In genomic region chr19:4069331-4069959, GRCh38 we compare ENCODE assay signal across 12 cellular contexts. TPM values are rescaled to one million over a fixed set of nuclear protein-coding genes. Genes with fewer than 3 reads are reported as not detected.
A peak's percentile ranks its signal among the peaks of the same experiment; 100 is the strongest.
DNase-seq lines count a peak whose midpoint lies in the region; ATAC-seq, FAIRE-seq and TF ChIP-seq lines count a peak whose summit lies in the region.
"Had no signal": no experiment of that assay in that cellular context is flagged by ENCODE, and none has a peak within 500 bp of the region (broad histone marks: within the 10 kb centered on the region; RNA-seq: fewer than 3 reads in every experiment).

No MANE protein-coding gene starts in this region.

- H2AFZ ChIP-seq in HepG2 (ENCODE audit: low read length), result no peak overlapping the region
- H2AFZ ChIP-seq: PC-9 had no signal

- H4K20me1 ChIP-seq in HepG2 (ENCODE audit: insufficient read depth, low read length), result no peaks in the 10 kb centered on the region

- 62% methylated on average over 12 of the region's 12 CpGs for WGBS in HepG2 (ENCODE audit: low lambda C conversion rate)

- no peak overlapping the region for H3K9ac ChIP-seq in HepG2 (ENCODE audit: insufficient read depth, low read depth, low read length)

- ATAC-seq in activated CD8-positive, alpha-beta T cell treated with anti-CD3 and anti-CD28 coated beads for 36 hours, result no peak
- ATAC-seq in HepG2 (no peak), HG02763 (IDR thresholded peaks at IDR 0.05; ENCODE audit: unreplicated experiment) (no peak)

- no peak for TF ChIP-seq EP300 in HepG2 (IDR thresholded peaks at IDR 0.05; ENCODE audit: low read depth in 2 of 2, low read length in 2 of 2)
- no peak for TF ChIP-seq EP300 in HepG2 (CRISPR knock-in tag; IDR thresholded peaks at IDR 0.05; ENCODE audit: borderline replicate concordance)

- CTCF ChIA-PET in activated CD8-positive, alpha-beta T cell treated with anti-CD3 and anti-CD28 coated beads for 36 hours (lab: Charles Lee), result no interaction called here
- CTCF ChIA-PET in HepG2 (lab: Yijun Ruan, JAX; ENCODE audit: low intra/inter-chr PET ratio, low total read pairs), result no interaction called here
- CTCF ChIA-PET in A673 (lab: Charles Lee), result no interaction called here

- H3K27ac ChIP-seq in HL-60 (replicated peaks) (no peak overlapping the region), HepG2 (ENCODE audit: extremely low read length, insufficient read depth, low read length) (no peak overlapping the region), A673 (ENCODE audit: low read depth, low read length, poor library complexity, severe bottlenecking) (no peak overlapping the region)
- H3K27ac ChIP-seq: PC-9, prostate gland had no signal

- H3K4me1 Mint-ChIP-seq in activated CD8-positive, alpha-beta T cell treated with anti-CD3 and anti-CD28 coated beads for 36 hours (ENCODE audit: low read depth), result peaks cover 20% of the 10 kb centered on the region

- H3K4me3 ChIP-seq in HL-60 (replicated peaks; ENCODE audit: insufficient read depth, low read length) (no peak overlapping the region), HepG2 (replicated peaks in 1 of 3; ENCODE audit: insufficient read depth in 1 of 3, low read depth in 2 of 3, low read length in 3 of 3) (no peak overlapping the region), A673 (ENCODE audit: low read depth, low read length, poor library complexity, severe bottlenecking) (no peak overlapping the region)
- H3K4me3 ChIP-seq: PC-9, prostate gland had no signal

- POLR2A ChIA-PET in activated CD8-positive, alpha-beta T cell treated with anti-CD3 and anti-CD28 coated beads for 36 hours (lab: Charles Lee), result interaction anchor here (0.5 to 1.0 kb wide), 2 partner anchors 21 to 643 kb away, joined by 3 read pairs; no protein-coding TSS in a partner anchor
- POLR2A ChIA-PET in HepG2 (lab: Yijun Ruan, JAX), result no interaction called here
- POLR2A ChIA-PET in A673 (lab: Charles Lee; ENCODE audit: low non-redundant PET), result no interaction called here

- no peak for TF ChIP-seq RAD21 in HepG2 (CRISPR knock-in tag; IDR thresholded peaks at IDR 0.05)

- no peak overlapping the region for H3K4me2 ChIP-seq in HepG2 (ENCODE audit: low read depth, low read length)
- H3K4me2 ChIP-seq: PC-9 had no signal

- TF ChIP-seq CTCF in HL-60 (IDR thresholded peaks at IDR 0.05; ENCODE audit: insufficient read depth, low read length) (no peak), HepG2 (CRISPR knock-in tag; IDR thresholded peaks at IDR 0.05) (no peak), A673 (conservative IDR thresholded peaks at IDR 0.05; ENCODE audit: low read depth, low read length) (no peak)
- no peak for TF ChIP-seq CTCF in activated CD8-positive, alpha-beta T cell treated with anti-CD3 and anti-CD28 coated beads for 36 hours (IDR thresholded peaks at IDR 0.05)

- peak overlapping the region; percentile 76 for H3K4me3 Mint-ChIP-seq in activated CD8-positive, alpha-beta T cell treated with anti-CD3 and anti-CD28 coated beads for 36 hours

- no peak for FAIRE-seq in HepG2 (lab: Jason Lieb, UNC)

- no peaks in the 10 kb centered on the region for H3K36me3 Mint-ChIP-seq in activated CD8-positive, alpha-beta T cell treated with anti-CD3 and anti-CD28 coated beads for 36 hours (ENCODE audit: low read depth)

- no peaks in the 10 kb centered on the region for H3K9me3 Mint-ChIP-seq in activated CD8-positive, alpha-beta T cell treated with anti-CD3 and anti-CD28 coated beads for 36 hours

- H3K4me1 ChIP-seq in HepG2 (ENCODE audit: insufficient read depth, low read length), result peaks cover 25% of the 10 kb centered on the region
- H3K4me1 ChIP-seq in A673 (ENCODE audit: insufficient read depth, low read length, poor library complexity, severe bottlenecking), result peaks cover 4% of the 10 kb centered on the region

- no peaks in the 10 kb centered on the region for H3K27me3 Mint-ChIP-seq in activated CD8-positive, alpha-beta T cell treated with anti-CD3 and anti-CD28 coated beads for 36 hours

- BruUV-seq in HepG2 (replicated peaks; lab: Mats Ljungman, UMichigan) (no TSS peak), A673 (replicated peaks; lab: Mats Ljungman, UMichigan) (no TSS peak)

- no peaks in the 10 kb centered on the region for H3K9me3 ChIP-seq in HepG2 (ENCODE audit: low read length)
- no peaks in the 10 kb centered on the region for H3K9me3 ChIP-seq in A673 (ENCODE audit: low read depth, low read length, poor library complexity, severe bottlenecking)
- H3K9me3 ChIP-seq: prostate gland had no signal

- intact Hi-C loops in activated CD8-positive, alpha-beta T cell treated with anti-CD3 and anti-CD28 coated beads for 36 hours (cut with micrococcal nuclease), result no loop called here
- intact Hi-C loops in HepG2 (cut with micrococcal nuclease; ENCODE audit: unreplicated experiment) (loop anchor here (5.0 kb wide), 1 partner anchor 583 kb away; no protein-coding TSS in a partner anchor), A673 (cut with micrococcal nuclease; ENCODE audit: unreplicated experiment) (no loop called here)

- H3K27ac Mint-ChIP-seq in activated CD8-positive, alpha-beta T cell treated with anti-CD3 and anti-CD28 coated beads for 36 hours, result peak overlapping the region; percentile 75

- peaks cover 3% of the 10 kb centered on the region for H3K79me2 ChIP-seq in HepG2 (ENCODE audit: insufficient read depth, low read length)

- H3K36me3 ChIP-seq in HepG2 (replicated peaks in 1 of 2; ENCODE audit: control insufficient read depth in 1 of 2, insufficient read depth in 2 of 2, low read length in 2 of 2) (no peaks in the 10 kb centered on the region), A673 (ENCODE audit: insufficient read depth, low read length, poor library complexity, severe bottlenecking) (no peaks in the 10 kb centered on the region)
- H3K36me3 ChIP-seq: prostate gland had no signal

- TF ChIP-seq POLR2A in HepG2 (IDR thresholded peaks at IDR 0.05; ENCODE audit: insufficient read depth in 1 of 2, low read depth in 2 of 2, low read length in 2 of 2), result no peak

- in situ Hi-C loops in HepG2 (cut with HindIII; ENCODE audit: extremely low pct_ligation_motif_present, low pct_unique_long_range_greater_than_20kb), result no loop called here

- H3K27me3 ChIP-seq in HL-60 (ENCODE audit: insufficient read depth, poor library complexity, severe bottlenecking) (no peaks in the 10 kb centered on the region), HepG2 (ENCODE audit: control insufficient read depth in 1 of 2, insufficient read depth in 2 of 2, low read length in 2 of 2) (no peaks in the 10 kb centered on the region), A673 (replicated peaks; ENCODE audit: insufficient read depth, low read depth, low read length, poor library complexity) (no peaks in the 10 kb centered on the region)

- DNase-seq in AML-193 (lab: John Stamatoyannopoulos, UW), result peak; percentile 20 to 32
- peak; percentile 62 to 70 for DNase-seq in HL-60 (ENCODE audit: low read depth in 1 of 2, low spot score in 1 of 2)
- DNase-seq in activated CD8-positive, alpha-beta T cell treated with anti-CD3 and anti-CD28 coated beads for 36 hours, result peak; percentile 87
- no peak for DNase-seq in HepG2 (ENCODE audit: low spot score)
- no peak for DNase-seq in NCI-H774 (lab: John Stamatoyannopoulos, UW)
- DNase-seq in DMS53 treated with DMSO at 0.1 percent for 48 hours (lab: John Stamatoyannopoulos, UW; ENCODE audit: unreplicated experiment), result no peak
- DNase-seq in A673 (ENCODE audit: low spot score), result no peak
- DNase-seq: foreskin fibroblast, NCI-H146, PC-9 had no signal

RNA-seq across cellular contexts. Expression of gene ZBTB7A, which starts 2.7 kb away (rescaled TPM):
- 10 to 100 TPM; 46.6 TPM for total RNA-seq in activated CD8-positive, alpha-beta T cell treated with anti-CD3 and anti-CD28 coated beads for 36 hours
- total RNA-seq in HepG2 (2016; rRNA removed; fragmentation: Illumina TruSeq; extraction: Trizol), result 3.5 and 3.6 TPM in 2 replicates
- total RNA-seq in HepG2 (2016; cell fraction: cytosol; rRNA removed; fragmentation: Illumina TruSeq; extraction: Trizol; ENCODE audit: low read depth), result 1.8 TPM in 2 replicates
- 2.7 and 3.2 TPM in 2 replicates for total RNA-seq in HepG2 (2016; cell fraction: insoluble cytoplasmic fraction; rRNA removed; fragmentation: Illumina TruSeq; extraction: Trizol)
- total RNA-seq in HepG2 (2016; cell fraction: membrane; rRNA removed; fragmentation: Illumina TruSeq; extraction: Trizol), result 3.7 and 4.3 TPM in 2 replicates
- total RNA-seq in HepG2 (2016; cell fraction: nucleus; rRNA removed; fragmentation: Illumina TruSeq; extraction: Trizol), result 3.0 and 3.1 TPM in 2 replicates
- polyA plus RNA-seq in HepG2 (2011; rRNA removed), result 4.0 and 5.5 TPM in 2 replicates
- 2.9 and 4.8 TPM in 2 replicates for polyA plus RNA-seq in HepG2 (2011; cell fraction: cytosol; rRNA removed)
- 23.5 and 34.3 TPM in 2 replicates for polyA plus RNA-seq in HepG2 (2011; cell fraction: nucleus; rRNA removed)
- polyA plus RNA-seq in HepG2 (2012), result 4.7 and 6.0 TPM in 2 replicates
- 0.96 and 1.2 TPM in 2 replicates for polyA plus RNA-seq in HepG2 (2016; cell fraction: cytosol; fragmentation: Illumina TruSeq; extraction: Trizol; ENCODE audit: low read depth)
- polyA plus RNA-seq in HepG2 (2016; cell fraction: insoluble cytoplasmic fraction; fragmentation: Illumina TruSeq; extraction: Trizol; ENCODE audit: low read depth), result 4.5 and 4.8 TPM in 2 replicates
- polyA plus RNA-seq in HepG2 (2016; cell fraction: membrane; fragmentation: Illumina TruSeq; extraction: Trizol; ENCODE audit: low read depth), result 2.7 and 3.0 TPM in 2 replicates
- 9.7 and 9.9 TPM in 2 replicates for polyA plus RNA-seq in HepG2 (2016; cell fraction: nucleus; fragmentation: Illumina TruSeq; extraction: Trizol; ENCODE audit: insufficient read depth, low read depth)
- polyA minus RNA-seq in HepG2 (2011; rRNA and poly(A)+ RNA removed; ENCODE audit: low replicate concordance), result 4.3 and 12.1 TPM in 2 replicates
- polyA minus RNA-seq in HepG2 (2011; cell fraction: cytosol; rRNA and poly(A)+ RNA removed), result 9.4 and 10.5 TPM in 2 replicates
- polyA minus RNA-seq in HepG2 (2011; cell fraction: nucleus; rRNA and poly(A)+ RNA removed), result 5.0 and 5.4 TPM in 2 replicates
- total RNA-seq in A673 (2021), result 25.1 and 25.9 TPM in 2 replicates

RNA-seq across cellular contexts. Expression of gene MAP2K2, which starts 54.5 kb away (rescaled TPM):
- total RNA-seq in activated CD8-positive, alpha-beta T cell treated with anti-CD3 and anti-CD28 coated beads for 36 hours, result 100 to 1,000 TPM; 141 to 145 TPM
- 72.2 and 80.9 TPM in 2 replicates for total RNA-seq in HepG2 (2016; rRNA removed; fragmentation: Illumina TruSeq; extraction: Trizol)
- total RNA-seq in HepG2 (2016; cell fraction: cytosol; rRNA removed; fragmentation: Illumina TruSeq; extraction: Trizol; ENCODE audit: low read depth), result 141 and 153 TPM in 2 replicates
- 63.3 and 84.3 TPM in 2 replicates for total RNA-seq in HepG2 (2016; cell fraction: insoluble cytoplasmic fraction; rRNA removed; fragmentation: Illumina TruSeq; extraction: Trizol)
- total RNA-seq in HepG2 (2016; cell fraction: membrane; rRNA removed; fragmentation: Illumina TruSeq; extraction: Trizol), result 168 and 190 TPM in 2 replicates
- 40.1 and 53.8 TPM in 2 replicates for total RNA-seq in HepG2 (2016; cell fraction: nucleus; rRNA removed; fragmentation: Illumina TruSeq; extraction: Trizol)
- 70.3 and 88.1 TPM in 2 replicates for polyA plus RNA-seq in HepG2 (2011; rRNA removed)
- polyA plus RNA-seq in HepG2 (2011; cell fraction: cytosol; rRNA removed), result 63.3 and 103 TPM in 2 replicates
- polyA plus RNA-seq in HepG2 (2011; cell fraction: nucleus; rRNA removed), result 96.2 and 101 TPM in 2 replicates
- polyA plus RNA-seq in HepG2 (2012), result 73.5 and 112 TPM in 2 replicates
- 205 and 223 TPM in 2 replicates for polyA plus RNA-seq in HepG2 (2016; cell fraction: cytosol; fragmentation: Illumina TruSeq; extraction: Trizol; ENCODE audit: low read depth)
- polyA plus RNA-seq in HepG2 (2016; cell fraction: insoluble cytoplasmic fraction; fragmentation: Illumina TruSeq; extraction: Trizol; ENCODE audit: low read depth), result 99.4 and 124 TPM in 2 replicates
- 271 and 285 TPM in 2 replicates for polyA plus RNA-seq in HepG2 (2016; cell fraction: membrane; fragmentation: Illumina TruSeq; extraction: Trizol; ENCODE audit: low read depth)
- polyA plus RNA-seq in HepG2 (2016; cell fraction: nucleus; fragmentation: Illumina TruSeq; extraction: Trizol; ENCODE audit: insufficient read depth, low read depth), result 113 and 116 TPM in 2 replicates
- polyA minus RNA-seq in HepG2 (2011; rRNA and poly(A)+ RNA removed; ENCODE audit: low replicate concordance), result 82.8 and 120 TPM in 2 replicates
- polyA minus RNA-seq in HepG2 (2011; cell fraction: cytosol; rRNA and poly(A)+ RNA removed), result 55.4 and 61.2 TPM in 2 replicates
- 25.8 and 27.8 TPM in 2 replicates for polyA minus RNA-seq in HepG2 (2011; cell fraction: nucleus; rRNA and poly(A)+ RNA removed)
- total RNA-seq in A673 (2021), result 185 and 198 TPM in 2 replicates

Comparison
In these comparisons a context has a peak if more than half of its experiments do, and no peak if none do; other contexts are left out.
1. DNase-seq: peak in AML-193 (2 of 2), HL-60 (2 of 2) and activated CD8-positive, alpha-beta T cell treated with anti-CD3 and anti-CD28 coated beads for 36 hours (single experiment); none in HepG2 (single experiment), NCI-H774 (single experiment), DMS53 treated with DMSO at 0.1 percent for 48 hours (single experiment) and A673 (single experiment).